Comparison of ENCODE assay signal across 1 cellular context in the genomic region with DNA sequence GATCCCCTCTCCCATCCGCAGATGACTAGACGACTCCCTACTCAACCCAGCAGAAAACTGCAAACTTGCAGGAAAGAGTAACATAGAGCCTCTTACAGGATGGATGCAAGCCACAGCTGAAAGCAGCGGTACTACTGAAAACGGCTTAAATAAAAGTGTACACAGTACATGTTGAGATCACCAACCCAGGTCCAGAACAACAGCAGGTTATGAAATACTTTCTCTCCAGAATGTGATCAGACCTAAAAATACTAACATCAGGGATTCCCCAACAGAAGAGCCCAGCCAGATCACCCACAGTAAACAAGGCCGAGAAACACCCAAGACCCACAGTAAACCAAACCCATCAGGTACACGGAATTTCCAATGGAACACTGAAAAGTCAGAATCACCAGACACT.
TF ChIP-seq lines count a peak whose summit lies in the region.

No MANE protein-coding gene starts in this region.

TF ChIP-seq in HepG2, 621 proteins besides CTCF, POLR2A, EP300 and RAD21:
- TF ChIP-seq ZNF230 (CRISPR knock-in tag; IDR thresholded peaks at IDR 0.05) (no peak), ZNF503 (CRISPR knock-in tag; IDR thresholded peaks at IDR 0.05) (no peak), ZNF205 (CRISPR knock-in tag; IDR thresholded peaks at IDR 0.05) (no peak), ZBTB7A (CRISPR knock-in tag; IDR thresholded peaks at IDR 0.05) (no peak)
